22 cellular contexts compared by ENCODE assay signal in genomic region chr9:87062706-87063105, GRCh38.
"Had no signal": no experiment of that assay in that cellular context is flagged by ENCODE, and none has a peak within 500 bp of the region (broad histone marks: within the 10 kb centered on the region; RNA-seq: fewer than 3 reads in every experiment).

No MANE protein-coding gene starts in this region.

- ATAC-seq: activated CD4-positive, alpha-beta T cell treated with anti-CD3 and anti-CD28 coated beads for 36 hours; activated T-cell treated with anti-CD3 and anti-CD28 coated beads, Interleukin-2, amount 50 U/mL, for 4 hours; lower lobe of right lung; natural killer cell; stimulated activated memory B cell treated with anti-CD40 and anti-IgM and Interleukin-4, amounts not matched to agents 10 μg/mL and 1 μg/mL and 100 μg/mL, for 72 hours; WTC11 had no signal

- H3K9me3 ChIP-seq: esophagus squamous epithelium, lower lobe of right lung, ovary, prostate gland, right atrium auricular region, stomach, upper lobe of left lung had no signal

- H3K27ac ChIP-seq: lower lobe of right lung, prostate gland, upper lobe of left lung had no signal

- DNase-seq: activated CD4-positive, alpha-beta T cell treated with anti-CD3 and anti-CD28 coated beads for 36 hours; activated CD4-positive, alpha-beta T cell treated with anti-CD3 and anti-CD28 coated beads, Interleukin-2, amount 50 U/mL, for 4 hours; activated CD8-positive, alpha-beta memory T cell treated with anti-CD3 and anti-CD28 coated beads, Interleukin-2, amount 50 U/mL, for 48 hours; activated naive CD4-positive, alpha-beta T cell; activated T-cell treated with anti-CD3 and anti-CD28 coated beads, Interleukin-2, amount 50 U/mL, for 4 hours; cerebellar nuclear complex; endodermal cell; esophagus squamous epithelium; kidney; lower lobe of right lung; natural killer cell; small intestine; stimulated activated CD4-positive, alpha-beta T cell treated with anti-CD3 and anti-CD28 coated beads, Interleukin-15, amount 100 ng/mL, for 24 hours; stomach; T1000; upper lobe of left lung had no signal

- H3K27me3 ChIP-seq: esophagus squamous epithelium, ovary, right atrium auricular region, upper lobe of left lung had no signal

- FAIRE-seq: kidney, small intestine had no signal

- H3K36me3 ChIP-seq: esophagus squamous epithelium, lower lobe of right lung, ovary, prostate gland, right atrium auricular region, stomach, upper lobe of left lung had no signal

- H3K4me1 ChIP-seq: lower lobe of right lung, prostate gland, right atrium auricular region had no signal

- H3K4me3 ChIP-seq: coronary artery, esophagus squamous epithelium, lower lobe of right lung, ovary, prostate gland, right atrium auricular region, stomach, upper lobe of left lung had no signal
